Comparison of ENCODE assay signal across 11 cellular contexts in genomic region chr21:45470087-45470515, GRCh38.
A peak's percentile ranks its signal among the peaks of the same experiment; 100 is the strongest.
DNase-seq lines count a peak whose midpoint lies in the region; ATAC-seq and TF ChIP-seq lines count a peak whose summit lies in the region.
"Had no signal": no experiment of that assay in that cellular context is flagged by ENCODE, and none has a peak within 500 bp of the region (broad histone marks: within the 10 kb centered on the region; RNA-seq: fewer than 3 reads in every experiment).

No MANE protein-coding gene starts in this region.

- H3K9me3 Mint-ChIP-seq in T-helper 2 cell treated with Interferon-gamma antibody and Interleukin-4, amounts not matched to agents 5 μg/mL and 100 μg/mL, for 36 hours, result no peaks in the 10 kb centered on the region
- no peaks in the 10 kb centered on the region for H3K9me3 Mint-ChIP-seq in endodermal cell
- peaks cover 0 to 3% (median 0%) of the 10 kb centered on the region in 11 donors for H3K9me3 Mint-ChIP-seq in naive thymus-derived CD4-positive, alpha-beta T cell

- peak overlapping the region; percentile 32 for H3K27ac Mint-ChIP-seq in T-helper 2 cell treated with Interferon-gamma antibody and Interleukin-4, amounts not matched to agents 5 μg/mL and 100 μg/mL, for 36 hours
- peak overlapping the region; percentile 69 for H3K27ac Mint-ChIP-seq in endodermal cell
- peak overlapping the region in 7 of 9 donors; percentile 15 to 99 (median 95) for H3K27ac Mint-ChIP-seq in naive thymus-derived CD4-positive, alpha-beta T cell
- H3K27ac Mint-ChIP-seq: activated CD8-positive, alpha-beta memory T cell treated with anti-CD3 and anti-CD28 coated beads, Interleukin-2, amount 10 ng/mL, durations not matched to agents 7 days and 5 days had no signal

- no peak for DNase-seq in T-helper 2 cell treated with Interferon-gamma antibody and Interleukin-4, amounts not matched to agents 5 μg/mL and 100 μg/mL, for 36 hours (ENCODE audit: low spot score)
- DNase-seq in T-helper 2 cell (no peak), endodermal cell (no peak)
- no peak for DNase-seq in naive thymus-derived CD4-positive, alpha-beta T cell
- DNase-seq: activated CD8-positive, alpha-beta memory T cell treated with anti-CD3 and anti-CD28 coated beads, Interleukin-2, amount 10 ng/mL, durations not matched to agents 7 days and 5 days; cerebellar nuclear complex; SK-N-SH had no signal

- H3K4me1 ChIP-seq in endodermal cell (ENCODE audit: control insufficient read depth, insufficient read depth, low read length) (peaks cover 9% of the 10 kb centered on the region), urinary bladder (ENCODE audit: insufficient read depth) (no peaks in the 10 kb centered on the region)
- H3K4me1 ChIP-seq in naive thymus-derived CD4-positive, alpha-beta T cell (ENCODE audit: control insufficient read depth in 2 of 2, insufficient read depth in 2 of 2, low read length in 2 of 2), result peaks cover 0 to 14% of the 10 kb centered on the region in 2 donors

- ATAC-seq in naive thymus-derived CD4-positive, alpha-beta T cell, result no peak
- ATAC-seq in GM19023 (IDR thresholded peaks at IDR 0.05; ENCODE audit: unreplicated experiment) (no peak), HG02840 (IDR thresholded peaks at IDR 0.05; ENCODE audit: low FRiP score, unreplicated experiment) (no peak), GM19467 (IDR thresholded peaks at IDR 0.05; ENCODE audit: unreplicated experiment) (no peak)

- H3K9me3 ChIP-seq in endodermal cell (ENCODE audit: control insufficient read depth, low read length), result no peaks in the 10 kb centered on the region
- no peaks in the 10 kb centered on the region for H3K9me3 ChIP-seq in naive thymus-derived CD4-positive, alpha-beta T cell (ENCODE audit: control insufficient read depth in 2 of 3, low read length in 3 of 3)
- H3K9me3 ChIP-seq: SK-N-SH had no signal

- peaks cover 45% of the 10 kb centered on the region for H3K36me3 ChIP-seq in endodermal cell (ENCODE audit: control insufficient read depth, insufficient read depth, low read length)
- H3K36me3 ChIP-seq in naive thymus-derived CD4-positive, alpha-beta T cell (ENCODE audit: control insufficient read depth in 2 of 3, insufficient read depth in 3 of 3, low read length in 3 of 3), result no peaks in the 10 kb centered on the region
- H3K36me3 ChIP-seq in urinary bladder (ENCODE audit: insufficient read depth), result no peaks in the 10 kb centered on the region

- peak overlapping the region; percentile 52 for H3K27ac ChIP-seq in endodermal cell (ENCODE audit: low read depth, low read length)
- H3K27ac ChIP-seq in naive thymus-derived CD4-positive, alpha-beta T cell (ENCODE audit: low read depth, low read length), result no peak overlapping the region
- H3K27ac ChIP-seq in urinary bladder (ENCODE audit: low read depth), result peak overlapping the region; percentile 31

- no peaks in the 10 kb centered on the region for H3K36me3 Mint-ChIP-seq in T-helper 2 cell treated with Interferon-gamma antibody and Interleukin-4, amounts not matched to agents 5 μg/mL and 100 μg/mL, for 36 hours (ENCODE audit: low read depth)
- H3K36me3 Mint-ChIP-seq in endodermal cell (ENCODE audit: low read depth), result peaks cover 42% of the 10 kb centered on the region
- no peaks in the 10 kb centered on the region for H3K36me3 Mint-ChIP-seq in naive thymus-derived CD4-positive, alpha-beta T cell
- H3K36me3 Mint-ChIP-seq: activated CD8-positive, alpha-beta memory T cell treated with anti-CD3 and anti-CD28 coated beads, Interleukin-2, amount 10 ng/mL, durations not matched to agents 7 days and 5 days had no signal

- intact Hi-C loops in naive thymus-derived CD4-positive, alpha-beta T cell (cut with micrococcal nuclease), result no loop called here

- H3K4me1 Mint-ChIP-seq in T-helper 2 cell treated with Interferon-gamma antibody and Interleukin-4, amounts not matched to agents 5 μg/mL and 100 μg/mL, for 36 hours (ENCODE audit: low read depth), result peaks cover 11% of the 10 kb centered on the region
- H3K4me1 Mint-ChIP-seq in endodermal cell, result peaks cover 18% of the 10 kb centered on the region
- peaks cover 0 to 29% (median 26%) of the 10 kb centered on the region in 7 donors for H3K4me1 Mint-ChIP-seq in naive thymus-derived CD4-positive, alpha-beta T cell

- H3K4me3 Mint-ChIP-seq in T-helper 2 cell treated with Interferon-gamma antibody and Interleukin-4, amounts not matched to agents 5 μg/mL and 100 μg/mL, for 36 hours, result no peak overlapping the region
- peak overlapping the region; percentile 27 for H3K4me3 Mint-ChIP-seq in endodermal cell
- peak overlapping the region in 4 of 10 donors; percentile 15 to 45 (median 22) for H3K4me3 Mint-ChIP-seq in naive thymus-derived CD4-positive, alpha-beta T cell
- H3K4me3 Mint-ChIP-seq: activated CD8-positive, alpha-beta memory T cell treated with anti-CD3 and anti-CD28 coated beads, Interleukin-2, amount 10 ng/mL, durations not matched to agents 7 days and 5 days had no signal

- CTCF ChIA-PET in naive thymus-derived CD4-positive, alpha-beta T cell (lab: Charles Lee), result interaction anchor here (0.8 kb wide), 1 partner anchor 300 kb away, joined by 5 read pairs; no protein-coding TSS in a partner anchor

- no peak overlapping the region for H3K9ac ChIP-seq in endodermal cell (ENCODE audit: extremely low read depth, low read length, poor library complexity, severe bottlenecking)

- no peak for TF ChIP-seq CTCF in endodermal cell (conservative IDR thresholded peaks at IDR 0.05)

- POLR2A ChIA-PET in naive thymus-derived CD4-positive, alpha-beta T cell (lab: Charles Lee), result interaction anchor here (0.6 kb wide), 1 partner anchor 459 kb away, joined by 3 read pairs; no protein-coding TSS in a partner anchor

- 93 to 96% methylated on average over 5 to 7 of the region's 7 CpGs for WGBS in endodermal cell (ENCODE audit: insufficient coverage in 1 of 2, insufficient read length in 1 of 2), 2 experiments
- WGBS in urinary bladder, result 68% methylated on average over 7 of the region's 7 CpGs

- H3K27me3 Mint-ChIP-seq in T-helper 2 cell treated with Interferon-gamma antibody and Interleukin-4, amounts not matched to agents 5 μg/mL and 100 μg/mL, for 36 hours (ENCODE audit: low read depth), result no peaks in the 10 kb centered on the region
- H3K27me3 Mint-ChIP-seq in endodermal cell (ENCODE audit: insufficient read depth), result no peaks in the 10 kb centered on the region
- H3K27me3 Mint-ChIP-seq in naive thymus-derived CD4-positive, alpha-beta T cell, result peaks cover 0 to 4% (median under 1%) of the 10 kb centered on the region in 5 donors

- no peaks in the 10 kb centered on the region for H3K27me3 ChIP-seq in endodermal cell (ENCODE audit: control insufficient read depth, insufficient read depth, low read length, poor library complexity, severe bottlenecking)
- no peaks in the 10 kb centered on the region for H3K27me3 ChIP-seq in naive thymus-derived CD4-positive, alpha-beta T cell (ENCODE audit: control insufficient read depth in 2 of 2, insufficient read depth in 2 of 2, low read length in 2 of 2)

- no peak overlapping the region for H3K4me3 ChIP-seq in endodermal cell (ENCODE audit: low read length)
- H3K4me3 ChIP-seq in naive thymus-derived CD4-positive, alpha-beta T cell (ENCODE audit: low read length), result no peak overlapping the region
- H3K4me3 ChIP-seq in urinary bladder (ENCODE audit: low read depth, low read length), result no peak overlapping the region

Comparison
In these comparisons a context has a peak if more than half of its experiments do, and no peak if none do; other contexts are left out.
1. H3K27ac Mint-ChIP-seq: peak in every context shown above with its lines; median percentile 95 in naive thymus-derived CD4-positive, alpha-beta T cell; 69 in endodermal cell; 32 in T-helper 2 cell treated with Interferon-gamma antibody and Interleukin-4, amounts not matched to agents 5 μg/mL and 100 μg/mL, for 36 hours.